13 cellular contexts compared by ENCODE assay signal in the genomic region with DNA sequence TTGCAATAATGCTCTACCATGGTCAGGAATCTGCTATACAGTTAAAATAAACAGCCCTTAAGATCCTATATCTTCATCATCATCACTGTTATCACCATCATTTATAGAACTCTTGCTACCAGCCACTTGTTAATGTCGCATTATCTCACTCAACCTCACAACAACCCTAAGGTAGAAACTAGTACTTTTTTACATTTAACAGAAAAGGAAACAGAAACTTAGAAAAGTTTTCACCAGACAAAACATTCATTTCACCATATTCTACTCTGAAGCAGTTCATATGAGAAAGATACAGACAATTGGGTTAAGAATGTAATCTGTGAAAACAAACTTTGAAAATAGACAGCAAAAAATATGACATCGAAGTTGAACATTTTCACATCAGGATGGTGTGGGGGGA.
A peak's percentile ranks its signal among the peaks of the same experiment; 100 is the strongest.
DNase-seq lines count a peak whose midpoint lies in the region; ATAC-seq and TF ChIP-seq lines count a peak whose summit lies in the region.
"Had no signal": no experiment of that assay in that cellular context is flagged by ENCODE, and none has a peak within 500 bp of the region (broad histone marks: within the 10 kb centered on the region; RNA-seq: fewer than 3 reads in every experiment).

No MANE protein-coding gene starts in this region.

- H3K9me3 ChIP-seq in HEK293 (ENCODE audit: control insufficient read depth, insufficient read depth, low read depth, low read length) (no peaks in the 10 kb centered on the region), MM.1S (replicated peaks; ENCODE audit: insufficient read depth, low read length) (no peaks in the 10 kb centered on the region)

- H3F3A ChIP-seq in MM.1S (ENCODE audit: insufficient read depth, low read length): no peaks in the 10 kb centered on the region

- H3K79me2 ChIP-seq in MM.1S (ENCODE audit: low read length): no peaks in the 10 kb centered on the region

- peak; percentile 37 for ATAC-seq in GM18520 (IDR thresholded peaks at IDR 0.05; ENCODE audit: unreplicated experiment)

- DNase-seq in MM.1S (no peak), NCI-H526 treated with DMSO at 0.1 percent for 48 hours (lab: John Stamatoyannopoulos, UW) (no peak), NCI-H2029 (lab: John Stamatoyannopoulos, UW) (no peak), NCI-H2107 (lab: John Stamatoyannopoulos, UW) (no peak)
- DNase-seq in activated CD4-positive, alpha-beta T cell treated with anti-CD3 and anti-CD28 coated beads for 48 hours: no peak
- DNase-seq: C1 segment of cervical spinal cord; Calu3; CD4-positive, alpha-beta T cell; DMS 273 treated with DMSO at 0.1 percent for 48 hours; HCEC 1CT; KG1 had no signal

- POLR2A ChIA-PET in HEK293 (lab: Yijun Ruan, JAX): no interaction called here

- no peak overlapping the region for H3K27ac ChIP-seq in HEK293 (ENCODE audit: extremely low read depth, low read depth, low read length)
- no peak overlapping the region for H3K27ac ChIP-seq in MM.1S (ENCODE audit: low read length)

- no peaks in the 10 kb centered on the region for H3K27me3 ChIP-seq in MM.1S (replicated peaks; ENCODE audit: insufficient read depth, low read length)

- H4K20me1 ChIP-seq in MM.1S (ENCODE audit: insufficient read depth, low read length): no peaks in the 10 kb centered on the region

- H3K9me2 ChIP-seq in MM.1S (replicated peaks; ENCODE audit: insufficient read depth, low read length): no peaks in the 10 kb centered on the region

- H3K4me1 ChIP-seq in HEK293 (ENCODE audit: control insufficient read depth, insufficient read depth, low read length) (no peaks in the 10 kb centered on the region), MM.1S (ENCODE audit: low read length) (no peaks in the 10 kb centered on the region)

- CTCF ChIA-PET in HEK293 (lab: Yijun Ruan, JAX): no interaction called here

- TF ChIP-seq CTCF in HEK293 (tag by site-specific recombination; IDR thresholded peaks at IDR 0.05) (no peak), MM.1S (IDR thresholded peaks at IDR 0.05; ENCODE audit: low read length) (no peak)

- no peaks in the 10 kb centered on the region for H3K36me3 ChIP-seq in HEK293 (ENCODE audit: control insufficient read depth in 2 of 2, insufficient read depth in 1 of 2, low read length in 2 of 2)
- no peaks in the 10 kb centered on the region for H3K36me3 ChIP-seq in MM.1S (replicated peaks; ENCODE audit: insufficient read depth, low read length)

- no peak overlapping the region for H3K9ac ChIP-seq in MM.1S (ENCODE audit: low read length)

- H2AFZ ChIP-seq in MM.1S (ENCODE audit: low read length): no peak overlapping the region

- 0 out of 2 replicates have a peak overlapping the region, but pooled peaks have one; percentile 13 for H3K4me2 ChIP-seq in MM.1S (ENCODE audit: low read depth, low read length)

- H3K4me3 ChIP-seq in HEK293 (ENCODE audit: low read depth, low read length) (no peak overlapping the region), MM.1S (ENCODE audit: low read length) (no peak overlapping the region)

TF ChIP-seq in HEK293, 187 proteins besides CTCF, POLR2A, EP300 and RAD21:
- TF ChIP-seq ZNF324 (tag by site-specific recombination; IDR thresholded peaks at IDR 0.05): no peak
- TF ChIP-seq, protein P1, sequence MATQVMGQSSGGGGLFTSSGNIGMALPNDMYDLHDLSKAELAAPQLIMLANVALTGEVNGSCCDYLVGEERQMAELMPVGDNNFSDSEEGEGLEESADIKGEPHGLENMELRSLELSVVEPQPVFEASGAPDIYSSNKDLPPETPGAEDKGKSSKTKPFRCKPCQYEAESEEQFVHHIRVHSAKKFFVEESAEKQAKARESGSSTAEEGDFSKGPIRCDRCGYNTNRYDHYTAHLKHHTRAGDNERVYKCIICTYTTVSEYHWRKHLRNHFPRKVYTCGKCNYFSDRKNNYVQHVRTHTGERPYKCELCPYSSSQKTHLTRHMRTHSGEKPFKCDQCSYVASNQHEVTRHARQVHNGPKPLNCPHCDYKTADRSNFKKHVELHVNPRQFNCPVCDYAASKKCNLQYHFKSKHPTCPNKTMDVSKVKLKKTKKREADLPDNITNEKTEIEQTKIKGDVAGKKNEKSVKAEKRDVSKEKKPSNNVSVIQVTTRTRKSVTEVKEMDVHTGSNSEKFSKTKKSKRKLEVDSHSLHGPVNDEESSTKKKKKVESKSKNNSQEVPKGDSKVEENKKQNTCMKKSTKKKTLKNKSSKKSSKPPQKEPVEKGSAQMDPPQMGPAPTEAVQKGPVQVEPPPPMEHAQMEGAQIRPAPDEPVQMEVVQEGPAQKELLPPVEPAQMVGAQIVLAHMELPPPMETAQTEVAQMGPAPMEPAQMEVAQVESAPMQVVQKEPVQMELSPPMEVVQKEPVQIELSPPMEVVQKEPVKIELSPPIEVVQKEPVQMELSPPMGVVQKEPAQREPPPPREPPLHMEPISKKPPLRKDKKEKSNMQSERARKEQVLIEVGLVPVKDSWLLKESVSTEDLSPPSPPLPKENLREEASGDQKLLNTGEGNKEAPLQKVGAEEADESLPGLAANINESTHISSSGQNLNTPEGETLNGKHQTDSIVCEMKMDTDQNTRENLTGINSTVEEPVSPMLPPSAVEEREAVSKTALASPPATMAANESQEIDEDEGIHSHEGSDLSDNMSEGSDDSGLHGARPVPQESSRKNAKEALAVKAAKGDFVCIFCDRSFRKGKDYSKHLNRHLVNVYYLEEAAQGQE (tag by site-specific recombination; IDR thresholded peaks at IDR 0.05): no peak
- no peak for TF ChIP-seq ZNF701 (tag by site-specific recombination; IDR thresholded peaks at IDR 0.05)
- no peak for TF ChIP-seq ZNF76 (tag by site-specific recombination; IDR thresholded peaks at IDR 0.05; ENCODE audit: borderline replicate concordance, low read depth)
- no peak for TF ChIP-seq ZSCAN16 (tag by site-specific recombination; IDR thresholded peaks at IDR 0.05)
- TF ChIP-seq, protein P2, sequence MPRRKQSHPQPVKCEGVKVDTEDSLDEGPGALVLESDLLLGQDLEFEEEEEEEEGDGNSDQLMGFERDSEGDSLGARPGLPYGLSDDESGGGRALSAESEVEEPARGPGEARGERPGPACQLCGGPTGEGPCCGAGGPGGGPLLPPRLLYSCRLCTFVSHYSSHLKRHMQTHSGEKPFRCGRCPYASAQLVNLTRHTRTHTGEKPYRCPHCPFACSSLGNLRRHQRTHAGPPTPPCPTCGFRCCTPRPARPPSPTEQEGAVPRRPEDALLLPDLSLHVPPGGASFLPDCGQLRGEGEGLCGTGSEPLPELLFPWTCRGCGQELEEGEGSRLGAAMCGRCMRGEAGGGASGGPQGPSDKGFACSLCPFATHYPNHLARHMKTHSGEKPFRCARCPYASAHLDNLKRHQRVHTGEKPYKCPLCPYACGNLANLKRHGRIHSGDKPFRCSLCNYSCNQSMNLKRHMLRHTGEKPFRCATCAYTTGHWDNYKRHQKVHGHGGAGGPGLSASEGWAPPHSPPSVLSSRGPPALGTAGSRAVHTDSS (tag by site-specific recombination; IDR thresholded peaks at IDR 0.05): 0 out of 2 replicates have a peak, but pooled peaks have one; percentile 14
- TF ChIP-seq, protein P3, sequence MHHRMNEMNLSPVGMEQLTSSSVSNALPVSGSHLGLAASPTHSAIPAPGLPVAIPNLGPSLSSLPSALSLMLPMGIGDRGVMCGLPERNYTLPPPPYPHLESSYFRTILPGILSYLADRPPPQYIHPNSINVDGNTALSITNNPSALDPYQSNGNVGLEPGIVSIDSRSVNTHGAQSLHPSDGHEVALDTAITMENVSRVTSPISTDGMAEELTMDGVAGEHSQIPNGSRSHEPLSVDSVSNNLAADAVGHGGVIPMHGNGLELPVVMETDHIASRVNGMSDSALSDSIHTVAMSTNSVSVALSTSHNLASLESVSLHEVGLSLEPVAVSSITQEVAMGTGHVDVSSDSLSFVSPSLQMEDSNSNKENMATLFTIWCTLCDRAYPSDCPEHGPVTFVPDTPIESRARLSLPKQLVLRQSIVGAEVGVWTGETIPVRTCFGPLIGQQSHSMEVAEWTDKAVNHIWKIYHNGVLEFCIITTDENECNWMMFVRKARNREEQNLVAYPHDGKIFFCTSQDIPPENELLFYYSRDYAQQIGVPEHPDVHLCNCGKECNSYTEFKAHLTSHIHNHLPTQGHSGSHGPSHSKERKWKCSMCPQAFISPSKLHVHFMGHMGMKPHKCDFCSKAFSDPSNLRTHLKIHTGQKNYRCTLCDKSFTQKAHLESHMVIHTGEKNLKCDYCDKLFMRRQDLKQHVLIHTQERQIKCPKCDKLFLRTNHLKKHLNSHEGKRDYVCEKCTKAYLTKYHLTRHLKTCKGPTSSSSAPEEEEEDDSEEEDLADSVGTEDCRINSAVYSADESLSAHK (tag by site-specific recombination; IDR thresholded peaks at IDR 0.05): no peak
- TF ChIP-seq ZNF571 (tag by site-specific recombination; IDR thresholded peaks at IDR 0.05): no peak
